12 cellular contexts compared by ENCODE assay signal in the genomic region with DNA sequence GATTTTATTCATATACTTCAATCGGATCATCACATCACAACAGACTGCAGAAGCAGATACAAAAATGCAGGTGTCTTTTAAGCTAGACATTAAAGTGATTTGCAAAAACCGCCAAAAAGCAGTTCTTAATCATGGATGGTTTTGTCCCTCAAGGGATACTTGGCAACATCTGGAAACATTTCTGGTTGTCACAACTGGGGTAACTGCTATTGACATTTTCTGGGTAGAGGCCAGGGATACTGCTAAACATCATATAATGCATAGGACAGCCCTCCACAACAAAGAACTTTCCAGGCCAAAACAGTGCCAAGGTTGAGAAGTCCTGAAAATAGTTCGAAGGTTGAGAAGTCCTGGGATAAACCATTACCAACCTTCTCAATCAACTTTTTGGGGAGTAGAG.
"Had no signal": no experiment of that assay in that cellular context is flagged by ENCODE, and none has a peak within 500 bp of the region (broad histone marks: within the 10 kb centered on the region; RNA-seq: fewer than 3 reads in every experiment).

No MANE protein-coding gene starts in this region.

- ATAC-seq: activated CD4-positive, alpha-beta T cell treated with anti-CD3 and anti-CD28 coated beads for 36 hours; left lobe of liver; T-cell had no signal

- H3K4me3 Mint-ChIP-seq: activated CD4-positive, alpha-beta T cell treated with anti-CD3 and anti-CD28 coated beads for 36 hours; activated naive CD4-positive, alpha-beta T cell treated with anti-CD3 and anti-CD28 coated beads, Interleukin-2, amount 10 ng/mL, durations not matched to agents 7 days and 5 days; nephron; stimulated activated naive CD8-positive, alpha-beta T cell treated with anti-CD3 and anti-CD28 coated beads, Interleukin-15, Interleukin-2, amounts not matched to agents 100 ng/mL and 50 ng/mL, for 24 hours; T-cell had no signal

- H3K4me1 Mint-ChIP-seq: nephron had no signal

- H3K27me3 Mint-ChIP-seq: activated CD4-positive, alpha-beta T cell treated with anti-CD3 and anti-CD28 coated beads for 36 hours; activated naive CD4-positive, alpha-beta T cell treated with anti-CD3 and anti-CD28 coated beads, Interleukin-2, amount 10 ng/mL, durations not matched to agents 7 days and 5 days; stimulated activated naive CD8-positive, alpha-beta T cell treated with anti-CD3 and anti-CD28 coated beads, Interleukin-15, Interleukin-2, amounts not matched to agents 100 ng/mL and 50 ng/mL, for 24 hours; T-cell had no signal

- H3K9me3 Mint-ChIP-seq: activated naive CD4-positive, alpha-beta T cell treated with anti-CD3 and anti-CD28 coated beads, Interleukin-2, amount 10 ng/mL, durations not matched to agents 7 days and 5 days; stimulated activated naive CD8-positive, alpha-beta T cell treated with anti-CD3 and anti-CD28 coated beads, Interleukin-15, Interleukin-2, amounts not matched to agents 100 ng/mL and 50 ng/mL, for 24 hours; T-cell had no signal

- H3K36me3 ChIP-seq: adrenal gland, upper lobe of left lung had no signal

- H3K27ac ChIP-seq: adrenal gland, WERI-Rb-1 had no signal

- DNase-seq: activated CD4-positive, alpha-beta T cell treated with anti-CD3 and anti-CD28 coated beads for 36 hours; activated naive CD4-positive, alpha-beta T cell treated with anti-CD3 and anti-CD28 coated beads, Interleukin-2, amount 10 ng/mL, durations not matched to agents 7 days and 5 days; central memory CD4-positive, alpha-beta T cell; heart left ventricle; stimulated activated CD4-positive, alpha-beta T cell treated with anti-CD3 and anti-CD28 coated beads, Interleukin-2, amount 100 ng/mL, for 48 hours; T-cell; WERI-Rb-1 had no signal

- H3K27ac Mint-ChIP-seq: activated CD4-positive, alpha-beta T cell treated with anti-CD3 and anti-CD28 coated beads for 36 hours; nephron; T-cell had no signal

- H3K4me3 ChIP-seq: adrenal gland, heart left ventricle, upper lobe of left lung had no signal

- H3K27me3 ChIP-seq: adrenal gland, heart left ventricle, upper lobe of left lung had no signal

- H3K9me3 ChIP-seq: adrenal gland, heart left ventricle, upper lobe of left lung had no signal
